Comparison of ENCODE assay signal across 8 cellular contexts in genomic region chr14:34722723-34723545, GRCh38. TPM values are rescaled to one million over a fixed set of nuclear protein-coding genes. Genes with fewer than 3 reads are reported as not detected.
DNase-seq lines count a peak whose midpoint lies in the region; ATAC-seq and FAIRE-seq lines count a peak whose summit lies in the region.

No MANE protein-coding gene starts in this region.

- FAIRE-seq in RCC 7860 (lab: Jason Lieb, UNC), result no peak

- DNase-seq in DMS79 (lab: John Stamatoyannopoulos, UW), result peak; percentile 42
- peak; percentile 27 for DNase-seq in Jurkat, Clone E6-1 (ENCODE audit: low read depth, low spot score)
- DNase-seq in RCC 7860 (ENCODE audit: low spot score), result peak; percentile 15
- DNase-seq in amygdala (lab: John Stamatoyannopoulos, UW), result peak in 37 of 56 donors; percentile 3 to 79 (median 24)
- DNase-seq in left cardiac atrium, result no peak
- DNase-seq in pulmonary artery endothelial cell (ENCODE audit: low read depth, low spot score), result peak; percentile 8

- intact Hi-C loops in left cardiac atrium (cut with DNase I), result loop anchor here (2.0 to 5.0 kb wide), 2 partner anchors 46 to 50 kb away; no protein-coding TSS in a partner anchor

- ATAC-seq in left cardiac atrium (peak; percentile 66 to 72), HG02763 (IDR thresholded peaks at IDR 0.05; ENCODE audit: unreplicated experiment) (no peak), GM19452 (IDR thresholded peaks at IDR 0.05; ENCODE audit: unreplicated experiment) (no peak)

- H3K4me3 ChIP-seq in Jurkat, Clone E6-1 (ENCODE audit: low read length), result no peak overlapping the region

RNA-seq across cellular contexts. Expression of gene CFL2, which starts 8.5 kb away (rescaled TPM):
- polyA plus RNA-seq in Jurkat, Clone E6-1 (2012; ENCODE audit: insufficient read depth, insufficient read length), result 4.2 TPM
- 100 to 1,000 TPM; 340 to 356 TPM for total RNA-seq in left cardiac atrium
- 61.1 and 82.7 TPM in 2 replicates for total RNA-seq in pulmonary artery endothelial cell

Comparison
In these comparisons a context has a peak if more than half of its experiments do, and no peak if none do; other contexts are left out.
1. ATAC-seq: peak in left cardiac atrium (2 of 2); none in HG02763 (single experiment) and GM19452 (single experiment).